In the genomic region with DNA sequence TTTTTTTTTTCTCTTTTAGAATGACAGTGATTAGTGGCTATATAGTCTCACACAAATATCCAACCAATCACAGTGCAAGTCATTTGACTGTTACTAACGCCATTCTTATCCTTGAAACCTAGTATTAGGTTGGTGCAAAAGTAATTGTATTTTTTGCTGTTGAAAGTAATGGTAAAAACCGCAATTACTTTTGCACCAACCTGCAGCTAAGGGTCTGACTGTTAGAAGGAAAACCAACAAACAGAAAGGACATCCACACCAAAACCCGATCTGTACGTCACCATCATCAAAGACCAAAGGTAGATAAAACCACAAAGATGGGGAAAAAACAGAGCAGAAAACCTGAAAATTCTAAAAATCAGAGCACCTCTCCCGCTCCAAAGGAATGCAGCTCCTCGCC, we compare ENCODE assay signal across 3 cellular contexts. TPM values are rescaled to one million over a fixed set of nuclear protein-coding genes. Genes with fewer than 3 reads are reported as not detected.
"Had no signal": no experiment of that assay in that cellular context is flagged by ENCODE, and none has a peak within 500 bp of the region (broad histone marks: within the 10 kb centered on the region; RNA-seq: fewer than 3 reads in every experiment).

No MANE protein-coding gene starts in this region.

RNA-seq across cellular contexts. Expression of a gene that starts 27.2 kb away (rescaled TPM):
- total RNA-seq: GM23248, H4, HFFc6 had no signal
- polyA plus RNA-seq: GM23248 had no signal
